In genomic region chr1:17059391-17060128, GRCh38 we compare ENCODE assay signal across 8 cellular contexts. TPM values are rescaled to one million over a fixed set of nuclear protein-coding genes. Genes with fewer than 3 reads are reported as not detected.
DNase-seq lines count a peak whose midpoint lies in the region; ATAC-seq and TF ChIP-seq lines count a peak whose summit lies in the region.

No MANE protein-coding gene starts in this region.

- no peaks in the 10 kb centered on the region for H3K36me3 ChIP-seq in Loucy (ENCODE audit: insufficient read depth, low read length)

- no peak overlapping the region for H3K9ac ChIP-seq in Loucy (ENCODE audit: low read depth, low read length, poor library complexity, severe bottlenecking)

- TF ChIP-seq CTCF in GM12864 (IDR thresholded peaks at IDR 0.05; ENCODE audit: low read depth, low read length, missing control alignments) (peak; percentile 92), Loucy (conservative IDR thresholded peaks at IDR 0.05; ENCODE audit: low read length) (peak; percentile 80), MCF 10A (IDR thresholded peaks at IDR 0.05; ENCODE audit: unreplicated experiment) (peak; percentile 85)

- no peak for ATAC-seq in GM21723 (IDR thresholded peaks at IDR 0.05; ENCODE audit: unreplicated experiment)

- H3K4me3 ChIP-seq in GM12864 (ENCODE audit: low read depth, low read length) (no peak overlapping the region), Loucy (ENCODE audit: low read length, poor library complexity, severe bottlenecking) (no peak overlapping the region)

- DNase-seq in AG08395 (ENCODE audit: low spot score) (peak; percentile 84), GM12864 (ENCODE audit: low read depth) (no peak), SHP77 treated with DMSO at 0.1 percent for 48 hours (lab: John Stamatoyannopoulos, UW) (peak; percentile 47), MCF 10A (ENCODE audit: unreplicated experiment) (peak; percentile 77), iris pigment epithelial cell (ENCODE audit: low read depth) (peak; percentile 76)
- DNase-seq in stimulated activated CD4-positive, alpha-beta T cell treated with anti-CD3 and anti-CD28 coated beads, Interleukin-1b, Interleukin-23, amount 100 ng/mL, for 48 hours = peak; percentile 43

- no peaks in the 10 kb centered on the region for H3K9me3 ChIP-seq in Loucy (ENCODE audit: insufficient read depth, low read depth, low read length)

- no TSS peak for BruUV-seq in MCF 10A (replicated peaks; lab: Mats Ljungman, UMichigan)

- intact Hi-C loops in MCF 10A (cut with micrococcal nuclease) = loop anchor here (1.0 to 10.0 kb wide), 5 partner anchors 16 to 347 kb away; partner anchors contain the start of gene PADI2

- H3K27me3 Mint-ChIP-seq in MCF 10A (ENCODE audit: insufficient read depth, unreplicated experiment) = no peaks in the 10 kb centered on the region

- POLR2A ChIA-PET in MCF 10A (lab: Yijun Ruan, JAX) = no interaction called here

- no peak overlapping the region for H3K4me3 Mint-ChIP-seq in MCF 10A (ENCODE audit: unreplicated experiment)

- H3K27me3 ChIP-seq in Loucy (ENCODE audit: insufficient read depth, low read length, poor library complexity, severe bottlenecking) = no peaks in the 10 kb centered on the region

- H3K27ac Mint-ChIP-seq in MCF 10A (ENCODE audit: low read depth, unreplicated experiment) = no peak overlapping the region

- no peaks in the 10 kb centered on the region for H3K79me2 ChIP-seq in Loucy (ENCODE audit: insufficient read depth, low read length)

- no peaks in the 10 kb centered on the region for H3K36me3 Mint-ChIP-seq in MCF 10A (ENCODE audit: insufficient read depth, unreplicated experiment)

- no peaks in the 10 kb centered on the region for H4K20me1 ChIP-seq in Loucy (ENCODE audit: insufficient read depth, low read length, poor library complexity, severe bottlenecking)

- no peaks in the 10 kb centered on the region for H3K9me2 ChIP-seq in Loucy (replicated peaks; ENCODE audit: low read depth, low read length)

- no peaks in the 10 kb centered on the region for H3K4me1 ChIP-seq in Loucy (ENCODE audit: insufficient read depth, low read length, poor library complexity, severe bottlenecking)

- H3F3A ChIP-seq in Loucy (ENCODE audit: low read depth) = no peaks in the 10 kb centered on the region

- H3K9me3 Mint-ChIP-seq in MCF 10A (ENCODE audit: unreplicated experiment) = no peaks in the 10 kb centered on the region

- H3K4me2 ChIP-seq in Loucy (ENCODE audit: low read depth, low read length, poor library complexity, severe bottlenecking) = no peak overlapping the region

- CTCF ChIA-PET in MCF 10A (lab: Yijun Ruan, JAX) = interaction anchor here (0.6 to 4.0 kb wide), 7 partner anchors 11 to 379 kb away, joined by 3 to 24 read pairs (median 6); no protein-coding TSS in a partner anchor

- H3K4me1 Mint-ChIP-seq in MCF 10A (ENCODE audit: insufficient read depth, unreplicated experiment) = no peaks in the 10 kb centered on the region

- H2AFZ ChIP-seq in Loucy (ENCODE audit: low read length) = no peak overlapping the region

RNA-seq across cellular contexts. Expression of gene SDHB, which starts 5.7 kb away (rescaled TPM):
- total RNA-seq in MCF 10A (2022) = 166 and 189 TPM in 2 replicates

RNA-seq across cellular contexts. Expression of gene ATP13A2, which starts 47.8 kb away (rescaled TPM):
- 59.4 and 61.3 TPM in 2 replicates for total RNA-seq in MCF 10A (2022)

RNA-seq across cellular contexts. Expression of gene PADI2, which starts 59.7 kb away (rescaled TPM):
- total RNA-seq in MCF 10A (2022) = 0.16 and 0.20 TPM in 2 replicates
